ENCODE assay signal across 24 cellular contexts in genomic region chr10:76618171-76618570, GRCh38.
DNase-seq lines count a peak whose midpoint lies in the region; ATAC-seq and TF ChIP-seq lines count a peak whose summit lies in the region.
"Had no signal": no experiment of that assay in that cellular context is flagged by ENCODE, and none has a peak within 500 bp of the region (broad histone marks: within the 10 kb centered on the region; RNA-seq: fewer than 3 reads in every experiment).

No MANE protein-coding gene starts in this region.

- no peaks in the 10 kb centered on the region for H3K27me3 Mint-ChIP-seq in activated CD8-positive, alpha-beta T cell treated with anti-CD3 and anti-CD28 coated beads for 36 hours
- H3K27me3 Mint-ChIP-seq: B cell, IgD-negative memory B cell had no signal

- intact Hi-C loops in activated CD8-positive, alpha-beta T cell treated with anti-CD3 and anti-CD28 coated beads for 36 hours (cut with micrococcal nuclease), result no loop called here

- no peaks in the 10 kb centered on the region for H3K4me1 Mint-ChIP-seq in activated CD8-positive, alpha-beta T cell treated with anti-CD3 and anti-CD28 coated beads for 36 hours (ENCODE audit: low read depth)
- H3K4me1 Mint-ChIP-seq in stimulated activated effector memory CD8-positive, alpha-beta T cell treated with anti-CD3 and anti-CD28 coated beads, Interleukin-12 subunit alpha, Interleukin-12 subunit beta, amount 100 ng/mL, for 72 hours, result no peaks in the 10 kb centered on the region
- H3K4me1 Mint-ChIP-seq: B cell, IgD-negative memory B cell had no signal

- POLR2A ChIA-PET in activated CD8-positive, alpha-beta T cell treated with anti-CD3 and anti-CD28 coated beads for 36 hours (lab: Charles Lee), result no interaction called here

- no peak overlapping the region for H3K27ac Mint-ChIP-seq in activated naive CD4-positive, alpha-beta T cell treated with anti-CD3 and anti-CD28 coated beads, Interleukin-2, amount 50 U/mL, for 72 hours
- no peak overlapping the region for H3K27ac Mint-ChIP-seq in activated CD8-positive, alpha-beta T cell treated with anti-CD3 and anti-CD28 coated beads for 36 hours
- H3K27ac Mint-ChIP-seq in stimulated activated effector memory CD8-positive, alpha-beta T cell treated with anti-CD3 and anti-CD28 coated beads, Interleukin-12 subunit alpha, Interleukin-12 subunit beta, amount 100 ng/mL, for 72 hours, result no peak overlapping the region
- H3K27ac Mint-ChIP-seq: B cell, IgD-negative memory B cell had no signal

- peak; percentile 27 to 52 for ATAC-seq in activated naive CD4-positive, alpha-beta T cell treated with anti-CD3 and anti-CD28 coated beads, Interleukin-2, amount 50 U/mL, for 72 hours
- peak; percentile 20 for ATAC-seq in activated CD8-positive, alpha-beta T cell treated with anti-CD3 and anti-CD28 coated beads for 36 hours
- peak; percentile 34 for ATAC-seq in stimulated activated effector memory CD8-positive, alpha-beta T cell treated with anti-CD3 and anti-CD28 coated beads, Interleukin-12 subunit alpha, Interleukin-12 subunit beta, amount 100 ng/mL, for 72 hours
- ATAC-seq: HCT116, Right ventricle myocardium inferior, SK-N-SH treated with all-trans-retinoic acid at 6 μM for 48 hours had no signal

- H3K36me3 Mint-ChIP-seq in activated naive CD4-positive, alpha-beta T cell treated with anti-CD3 and anti-CD28 coated beads, Interleukin-2, amount 50 U/mL, for 72 hours, result no peaks in the 10 kb centered on the region
- no peaks in the 10 kb centered on the region for H3K36me3 Mint-ChIP-seq in activated CD8-positive, alpha-beta T cell treated with anti-CD3 and anti-CD28 coated beads for 36 hours (ENCODE audit: low read depth)
- no peaks in the 10 kb centered on the region for H3K36me3 Mint-ChIP-seq in stimulated activated effector memory CD8-positive, alpha-beta T cell treated with anti-CD3 and anti-CD28 coated beads, Interleukin-12 subunit alpha, Interleukin-12 subunit beta, amount 100 ng/mL, for 72 hours

- H3K4me3 Mint-ChIP-seq in activated CD8-positive, alpha-beta T cell treated with anti-CD3 and anti-CD28 coated beads for 36 hours, result no peak overlapping the region
- no peak overlapping the region for H3K4me3 Mint-ChIP-seq in stimulated activated effector memory CD8-positive, alpha-beta T cell treated with anti-CD3 and anti-CD28 coated beads, Interleukin-12 subunit alpha, Interleukin-12 subunit beta, amount 100 ng/mL, for 72 hours
- H3K4me3 Mint-ChIP-seq: B cell, IgD-negative memory B cell had no signal

- H3K9me3 Mint-ChIP-seq in activated naive CD4-positive, alpha-beta T cell treated with anti-CD3 and anti-CD28 coated beads, Interleukin-2, amount 50 U/mL, for 72 hours, result peaks cover 16 to 19% of the 10 kb centered on the region in 2 donors
- H3K9me3 Mint-ChIP-seq in activated CD8-positive, alpha-beta T cell treated with anti-CD3 and anti-CD28 coated beads for 36 hours, result peaks cover 3% of the 10 kb centered on the region
- peaks cover 13% of the 10 kb centered on the region for H3K9me3 Mint-ChIP-seq in stimulated activated effector memory CD8-positive, alpha-beta T cell treated with anti-CD3 and anti-CD28 coated beads, Interleukin-12 subunit alpha, Interleukin-12 subunit beta, amount 100 ng/mL, for 72 hours

- DNase-seq in activated naive CD4-positive, alpha-beta T cell treated with anti-CD3 and anti-CD28 coated beads, Interleukin-2, amount 50 U/mL, for 72 hours (ENCODE audit: low spot score in 2 of 2), result no peak
- no peak for DNase-seq in activated naive CD4-positive, alpha-beta T cell treated with anti-CD3 and anti-CD28 coated beads, Interleukin-2, amount 50 U/mL, for 16 hours
- DNase-seq in NCI-H69 (lab: John Stamatoyannopoulos, UW) (peak; percentile 8), amygdala (lab: John Stamatoyannopoulos, UW) (no peak)
- no peak for DNase-seq in activated CD8-positive, alpha-beta T cell treated with anti-CD3 and anti-CD28 coated beads for 36 hours
- no peak for DNase-seq in stimulated activated effector memory CD8-positive, alpha-beta T cell treated with anti-CD3 and anti-CD28 coated beads, Interleukin-12 subunit alpha, Interleukin-12 subunit beta, amount 100 ng/mL, for 72 hours (ENCODE audit: low spot score in 2 of 2)
- no peak for DNase-seq in activated CD8-positive, alpha-beta memory T cell treated with anti-CD3 and anti-CD28 coated beads, Interleukin-2, amount 50 U/mL, for 4 hours
- DNase-seq: Calu3, DMS79 treated with DMSO at 0.1 percent for 48 hours, GF-D8, Karpas-422, NCI-H1048, NCI-H1417, NCI-H187, NCI-H2081 treated with DMSO at 0.1 percent for 48 hours, NCI-H524, NCI-H774, PC-9, SJCRH30 had no signal

- CTCF ChIA-PET in activated CD8-positive, alpha-beta T cell treated with anti-CD3 and anti-CD28 coated beads for 36 hours (lab: Charles Lee), result no interaction called here

- TF ChIP-seq CTCF in activated CD8-positive, alpha-beta T cell treated with anti-CD3 and anti-CD28 coated beads for 36 hours (IDR thresholded peaks at IDR 0.05), result no peak
